ENCODE assay signal across 8 cellular contexts in genomic region chr7:113118074-113118959, GRCh38. TPM values are rescaled to one million over a fixed set of nuclear protein-coding genes. Genes with fewer than 3 reads are reported as not detected.
A peak's percentile ranks its signal among the peaks of the same experiment; 100 is the strongest.
DNase-seq lines count a peak whose midpoint lies in the region; ATAC-seq and TF ChIP-seq lines count a peak whose summit lies in the region.

Gene SMIM30 (minus strand): TSS chr7:113118554. CDS start chr7:113117578, 976 bp downstream.

- H3K4me1 Mint-ChIP-seq in natural killer cell = peaks cover 12 to 15% of the 10 kb centered on the region in 2 donors

- H3K9me3 Mint-ChIP-seq in natural killer cell = no peaks in the 10 kb centered on the region

- TF ChIP-seq CTCF in DND-41 (IDR thresholded peaks at IDR 0.05; ENCODE audit: borderline replicate concordance, extremely low read depth, low read length, poor library complexity, severe bottlenecking) (no peak), fibroblast of mammary gland (conservative IDR thresholded peaks at IDR 0.05; ENCODE audit: control insufficient read depth, insufficient read depth, low read depth, low read length) (no peak), natural killer cell (IDR thresholded peaks at IDR 0.05) (no peak)

- H3K79me2 ChIP-seq in DND-41 (ENCODE audit: insufficient read depth, low read length) (peaks cover 4% of the 10 kb centered on the region; the same call in 1 of the 2 replicates), GM23248 (ENCODE audit: insufficient read depth) (peaks cover 10% of the 10 kb centered on the region; the same call in 1 of the 2 replicates)

- peaks cover 6 to 21% of the 10 kb centered on the region in 2 donors for H3K27me3 Mint-ChIP-seq in natural killer cell (ENCODE audit: low read depth in 2 of 2)

- H3K9me3 ChIP-seq in DND-41 (ENCODE audit: insufficient read depth, low read length, severe bottlenecking) = no peaks in the 10 kb centered on the region
- no peaks in the 10 kb centered on the region for H3K9me3 ChIP-seq in GM23248 (ENCODE audit: low read depth)

- H3K4me2 ChIP-seq in DND-41 (ENCODE audit: insufficient read depth, low read length) (peak within 1 kb of the TSS; percentile 66), GM23248 (ENCODE audit: unreplicated experiment) (peak within 1 kb of the TSS; percentile 84)

- H4K20me1 ChIP-seq in DND-41 (ENCODE audit: insufficient read depth, low read length) = no peaks in the 10 kb centered on the region
- H4K20me1 ChIP-seq in GM23248 (ENCODE audit: insufficient read depth) = no peaks in the 10 kb centered on the region

- H3K27me3 ChIP-seq in DND-41 (ENCODE audit: insufficient read depth, low read length, poor library complexity) = no peaks in the 10 kb centered on the region
- no peaks in the 10 kb centered on the region for H3K27me3 ChIP-seq in GM23248 (replicated peaks; ENCODE audit: insufficient read depth)

- WGBS in GM23248 (ENCODE audit: low coverage in 1 of 2, low lambda C conversion rate in 2 of 2, missing lambda C conversion rate in 2 of 2), 2 experiments = 1% methylated on average over 35 of the region's 35 CpGs

- H3K27ac ChIP-seq in DND-41 (ENCODE audit: low read length) = peak within 1 kb of the TSS; percentile 76
- H3K27ac ChIP-seq in GM23248 = peak within 1 kb of the TSS; percentile 48

- ATAC-seq in DND-41 (ENCODE audit: insufficient read depth, low read depth) (peak; percentile 100), natural killer cell (peak; percentile 100)

- peak within 1 kb of the TSS; percentile 86 to 91 for H3K27ac Mint-ChIP-seq in natural killer cell

- peak within 1 kb of the TSS; percentile 97 for H3K4me3 Mint-ChIP-seq in natural killer cell

- peak within 1 kb of the TSS; percentile 53 for H3K9ac ChIP-seq in DND-41 (ENCODE audit: low read depth, low read length)
- peak within 1 kb of the TSS; percentile 78 for H3K9ac ChIP-seq in GM23248

- H3K4me1 ChIP-seq in DND-41 (ENCODE audit: insufficient read depth, low read length) (peaks cover 16% of the 10 kb centered on the region), GM23248 (ENCODE audit: insufficient read depth) (peaks cover 8% of the 10 kb centered on the region; the same call in 1 of the 2 replicates)

- H3K36me3 Mint-ChIP-seq in natural killer cell = no peaks in the 10 kb centered on the region

- no peaks in the 10 kb centered on the region for H3K9me2 ChIP-seq in GM23248 (ENCODE audit: insufficient read depth)

- in situ Hi-C loops in GM23248 (cut with MboI) = no loop called here

- intact Hi-C loops in natural killer cell (cut with micrococcal nuclease) = loop anchor here (2.0 kb wide), 1 partner anchor 668 kb away; the partner anchor contains the start of gene IFRD1

- H3F3A ChIP-seq in GM23248 (ENCODE audit: insufficient read depth) = no peaks in the 10 kb centered on the region

- H3K4me3 ChIP-seq in DND-41 (ENCODE audit: low read depth in 1 of 2, low read length in 2 of 2) (peak within 1 kb of the TSS; percentile 82 to 83; a peak in 3 of 4 replicates), GM23248 (peak within 1 kb of the TSS; percentile 89), fibroblast of mammary gland (ENCODE audit: control insufficient read depth, low read depth, low read length) (peak within 1 kb of the TSS; percentile 96)

- H2AFZ ChIP-seq in DND-41 (ENCODE audit: low read depth, low read length) = peak within 1 kb of the TSS; percentile 92
- peak within 1 kb of the TSS; percentile 93 for H2AFZ ChIP-seq in GM23248

- no peaks in the 10 kb centered on the region for H3K36me3 ChIP-seq in DND-41 (ENCODE audit: insufficient read depth, low read length)
- peaks cover 7% of the 10 kb centered on the region; the same call in 1 of the 2 replicates for H3K36me3 ChIP-seq in GM23248 (ENCODE audit: low read depth)

- DNase-seq in DND-41 (peak; percentile 91), GM23248 (peak; percentile 98), LHCN-M2 (ENCODE audit: low read depth) (peak; percentile 94), RPMI8226 (peak; percentile 95), fibroblast of mammary gland (ENCODE audit: low read depth) (peak; percentile 85), natural killer cell (peak; percentile 68)
- DNase-seq in activated T-helper 1 cell treated with anti-CD3 and anti-CD28 coated beads, Interleukin-2, amount 50 U/mL, for 16 hours (ENCODE audit: low read depth in 1 of 2, low spot score in 1 of 2) = peak; percentile 74 to 75
- DNase-seq in stimulated activated naive CD4-positive, alpha-beta T cell treated with Interleukin-2 at 50 U/mL for 16 hours (lab: John Stamatoyannopoulos, UW) = peak; percentile 89

RNA-seq across cellular contexts. Expression of gene SMIM30, which starts in this region (rescaled TPM):
- 60.3 and 63.9 TPM in 2 replicates for total RNA-seq in GM23248 (2014; rRNA removed; shearing (Covaris generic))
- 99.7 and 106 TPM in 2 replicates for polyA plus RNA-seq in GM23248 (2016; fragmentation: Nextera tagmentation; extraction: Ambion mirVana)
- total RNA-seq in LHCN-M2 (2014; rRNA removed) (173 and 179 TPM in 2 replicates), natural killer cell (1 to 10 TPM; 5.5 to 7.6 (median 6.6) TPM)
- polyA plus RNA-seq in LHCN-M2 (2012) = 72.5 TPM

Comparison
In these comparisons a context has a peak if more than half of its experiments do, and no peak if none do; other contexts are left out.
1. Peak in every context shown above with its lines: DNase-seq, ATAC-seq, H3K4me3 ChIP-seq and H3K27ac ChIP-seq.